Comparison of ENCODE assay signal across 17 cellular contexts in genomic region chr3:126352476-126353454, GRCh38. TPM values are rescaled to one million over a fixed set of nuclear protein-coding genes. Genes with fewer than 3 reads are reported as not detected.
A peak's percentile ranks its signal among the peaks of the same experiment; 100 is the strongest.
DNase-seq lines count a peak whose midpoint lies in the region; ATAC-seq and TF ChIP-seq lines count a peak whose summit lies in the region.
"Had no signal": no experiment of that assay in that cellular context is flagged by ENCODE, and none has a peak within 500 bp of the region (broad histone marks: within the 10 kb centered on the region; RNA-seq: fewer than 3 reads in every experiment).

No MANE protein-coding gene starts in this region.

- intact Hi-C loops in left ventricle myocardium inferior (cut with micrococcal nuclease) (loop anchor here (10.0 kb wide), 1 partner anchor 88 kb away; no protein-coding TSS in a partner anchor), sigmoid colon (cut with DNase I) (loop anchor here (5.0 kb wide), 1 partner anchor 40 kb away; no protein-coding TSS in a partner anchor)

- peaks cover 0 to 3% (median 0%) of the 10 kb centered on the region in 6 donors for H3K9me3 Mint-ChIP-seq in immature natural killer cell
- H3K9me3 Mint-ChIP-seq: CD8-positive, alpha-beta memory T cell; memory B cell had no signal

- H3K27ac ChIP-seq in left ventricle myocardium inferior (replicated peaks) (peak overlapping the region; percentile 97), sigmoid colon (peak overlapping the region in 1 of 4 donors; percentile 91)
- H3K27ac ChIP-seq: HL-60 had no signal

- peaks cover 95% of the 10 kb centered on the region for H3K4me1 ChIP-seq in left ventricle myocardium inferior
- peaks cover 0 to 37% (median 34%) of the 10 kb centered on the region in 4 donors for H3K4me1 ChIP-seq in sigmoid colon

- H3K9me3 ChIP-seq in T-helper 17 cell (ENCODE audit: control insufficient read depth, low read length, poor library complexity, severe bottlenecking) (no peaks in the 10 kb centered on the region), left ventricle myocardium inferior (replicated peaks) (no peaks in the 10 kb centered on the region), sigmoid colon (no peaks in the 10 kb centered on the region)
- H3K9me3 ChIP-seq: stomach had no signal

- H3K4me1 Mint-ChIP-seq in T-helper 17 cell (peaks cover 8% of the 10 kb centered on the region), immature natural killer cell (peaks cover 10 to 13% of the 10 kb centered on the region in 2 donors)

- H3K4me3 ChIP-seq in left ventricle myocardium inferior = no peak overlapping the region
- H3K4me3 ChIP-seq in sigmoid colon = no peak overlapping the region

- no peak for ATAC-seq in T-helper 17 cell
- no peak for ATAC-seq in GM18517 (IDR thresholded peaks at IDR 0.05; ENCODE audit: unreplicated experiment)
- ATAC-seq in HG03521 (IDR thresholded peaks at IDR 0.05; ENCODE audit: unreplicated experiment) = no peak

- peaks cover 19% of the 10 kb centered on the region for H3K36me3 ChIP-seq in left ventricle myocardium inferior
- H3K36me3 ChIP-seq in sigmoid colon = peaks cover 7 to 49% (median 26%) of the 10 kb centered on the region in 4 donors

- TF ChIP-seq POLR2A in sigmoid colon (IDR thresholded peaks at IDR 0.05) = no peak

- H3K27me3 ChIP-seq in left ventricle myocardium inferior (ENCODE audit: low read depth) = no peaks in the 10 kb centered on the region
- no peaks in the 10 kb centered on the region for H3K27me3 ChIP-seq in sigmoid colon

- no peak for TF ChIP-seq EP300 in sigmoid colon (IDR thresholded peaks at IDR 0.05)

- peaks cover 8% of the 10 kb centered on the region for H3K36me3 Mint-ChIP-seq in T-helper 17 cell (ENCODE audit: low read depth)
- no peaks in the 10 kb centered on the region for H3K36me3 Mint-ChIP-seq in immature natural killer cell
- H3K36me3 Mint-ChIP-seq: memory B cell had no signal

- H3K27ac Mint-ChIP-seq in T-helper 17 cell (no peak overlapping the region), immature natural killer cell (no peak overlapping the region)
- H3K27ac Mint-ChIP-seq: memory B cell had no signal

- DNase-seq in HuH-7 (ENCODE audit: low spot score) (peak; percentile 78), T-helper 17 cell (peak in 2 of 3 donors; percentile 3), left ventricle myocardium inferior (no peak), sigmoid colon (peak; percentile 72), immature natural killer cell (no peak)
- DNase-seq: amniotic stem cell; CD8-positive, alpha-beta memory T cell; effector CD8-positive, alpha-beta T cell; NCI-H1092 treated with DMSO at 0.1 percent for 48 hours; NCI-H446; stomach had no signal

- no peak overlapping the region for H3K4me3 Mint-ChIP-seq in T-helper 17 cell
- H3K4me3 Mint-ChIP-seq in immature natural killer cell = no peak overlapping the region
- H3K4me3 Mint-ChIP-seq: memory B cell had no signal

- TF ChIP-seq CTCF in left ventricle myocardium inferior (IDR thresholded peaks at IDR 0.05; ENCODE audit: borderline replicate concordance) (no peak), sigmoid colon (IDR thresholded peaks at IDR 0.05) (no peak)

- 92% methylated on average over 27 of the region's 27 CpGs for WGBS in sigmoid colon, 2 donors

- H3K27me3 Mint-ChIP-seq in T-helper 17 cell (peaks cover 16% of the 10 kb centered on the region), immature natural killer cell (ENCODE audit: low read depth in 3 of 3) (peaks cover 8 to 14% (median 10%) of the 10 kb centered on the region in 3 donors)

RNA-seq across cellular contexts. Expression of gene KLF15, which starts 4.4 kb away (rescaled TPM):
- total RNA-seq in T-helper 17 cell (under 1 TPM in 1 of 2 donors, not detected in 1; 0.39 TPM), left ventricle myocardium inferior (44.6 TPM), sigmoid colon (10 to 100 TPM; 21.9 to 50.2 (median 35.2) TPM)
- polyA plus RNA-seq in sigmoid colon (1 to 10 TPM in 2 of 3 donors, under 1 TPM in 1; 0.69 to 5.4 (median 4.2) TPM), immature natural killer cell (not detected)
- polyA plus RNA-seq: CD8-positive, alpha-beta memory T cell had no signal

RNA-seq across cellular contexts. Expression of gene CFAP100, which starts 41.9 kb away (rescaled TPM):
- total RNA-seq in T-helper 17 cell = not detected
- total RNA-seq in left ventricle myocardium inferior = not detected
- total RNA-seq in sigmoid colon = not detected
- not detected for polyA plus RNA-seq in sigmoid colon
- polyA plus RNA-seq in immature natural killer cell = not detected
- total RNA-seq: CD8-positive, alpha-beta memory T cell; pulmonary artery endothelial cell; RPMI7951; stomach had no signal
- polyA plus RNA-seq: CD8-positive, alpha-beta memory T cell; stomach had no signal

Comparison
In these comparisons a context has a peak if more than half of its experiments do, and no peak if none do; other contexts are left out.
1. DNase-seq: peak in HuH-7 (single experiment), T-helper 17 cell (2 of 3) and sigmoid colon (single experiment); none in left ventricle myocardium inferior (single experiment) and immature natural killer cell (0 of 3).
2. RNA of gene KLF15, which starts 4.4 kb away (total RNA-seq): 44.6 TPM in left ventricle myocardium inferior (single experiment) and 21.9 to 50.2 TPM in sigmoid colon; 0.39 TPM in T-helper 17 cell; every median in the first group is over 10 times any median in the second.